ENCODE assay signal across 1 cellular context in the genomic region with DNA sequence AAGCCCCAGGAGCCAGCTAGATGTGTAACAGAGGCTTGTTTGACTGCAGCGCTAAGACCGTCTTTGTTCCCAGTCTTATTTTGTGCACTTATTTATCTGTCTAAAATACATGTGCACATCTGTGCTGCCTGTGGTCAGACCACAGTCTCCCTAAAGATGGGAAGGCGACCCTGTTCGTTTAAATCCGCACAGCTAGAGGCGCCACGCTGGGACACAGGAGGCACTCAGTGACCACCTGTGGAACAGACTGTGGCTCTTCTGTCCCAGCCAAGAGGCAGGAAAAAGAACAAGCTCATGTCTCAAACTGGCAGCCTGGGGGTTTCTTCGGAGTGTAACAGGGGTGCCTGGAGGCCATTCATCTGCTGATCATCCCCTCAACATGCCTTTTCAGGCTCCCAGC.
TF ChIP-seq lines count a peak whose summit lies in the region.

No MANE protein-coding gene starts in this region.

TF ChIP-seq in WTC11, 78 proteins besides CTCF, POLR2A, EP300 and RAD21 (continued from another document):
- TF ChIP-seq, protein P1, sequence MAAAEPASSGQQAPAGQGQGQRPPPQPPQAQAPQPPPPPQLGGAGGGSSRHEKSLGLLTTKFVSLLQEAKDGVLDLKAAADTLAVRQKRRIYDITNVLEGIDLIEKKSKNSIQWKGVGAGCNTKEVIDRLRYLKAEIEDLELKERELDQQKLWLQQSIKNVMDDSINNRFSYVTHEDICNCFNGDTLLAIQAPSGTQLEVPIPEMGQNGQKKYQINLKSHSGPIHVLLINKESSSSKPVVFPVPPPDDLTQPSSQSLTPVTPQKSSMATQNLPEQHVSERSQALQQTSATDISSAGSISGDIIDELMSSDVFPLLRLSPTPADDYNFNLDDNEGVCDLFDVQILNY (CRISPR knock-in tag; IDR thresholded peaks at IDR 0.05), result no peak
- TF ChIP-seq, protein P2, sequence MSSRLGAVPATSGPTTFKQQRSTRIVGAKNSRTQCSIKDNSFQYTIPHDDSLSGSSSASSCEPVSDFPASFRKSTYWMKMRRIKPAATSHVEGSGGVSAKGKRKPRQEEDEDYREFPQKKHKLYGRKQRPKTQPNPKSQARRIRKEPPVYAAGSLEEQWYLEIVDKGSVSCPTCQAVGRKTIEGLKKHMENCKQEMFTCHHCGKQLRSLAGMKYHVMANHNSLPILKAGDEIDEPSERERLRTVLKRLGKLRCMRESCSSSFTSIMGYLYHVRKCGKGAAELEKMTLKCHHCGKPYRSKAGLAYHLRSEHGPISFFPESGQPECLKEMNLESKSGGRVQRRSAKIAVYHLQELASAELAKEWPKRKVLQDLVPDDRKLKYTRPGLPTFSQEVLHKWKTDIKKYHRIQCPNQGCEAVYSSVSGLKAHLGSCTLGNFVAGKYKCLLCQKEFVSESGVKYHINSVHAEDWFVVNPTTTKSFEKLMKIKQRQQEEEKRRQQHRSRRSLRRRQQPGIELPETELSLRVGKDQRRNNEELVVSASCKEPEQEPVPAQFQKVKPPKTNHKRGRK (CRISPR knock-in tag; IDR thresholded peaks at IDR 0.05; ENCODE audit: borderline replicate concordance), result no peak
- TF ChIP-seq ZNF671 (CRISPR knock-in tag; IDR thresholded peaks at IDR 0.05) (no peak), GRHL2 (CRISPR knock-in tag; IDR thresholded peaks at IDR 0.05; ENCODE audit: insufficient replicate concordance, severe bottlenecking) (no peak), MXD4 (CRISPR knock-in tag; IDR thresholded peaks at IDR 0.05; ENCODE audit: borderline replicate concordance) (no peak), EMX1 (CRISPR knock-in tag; IDR thresholded peaks at IDR 0.05) (no peak)
